In the genomic region with DNA sequence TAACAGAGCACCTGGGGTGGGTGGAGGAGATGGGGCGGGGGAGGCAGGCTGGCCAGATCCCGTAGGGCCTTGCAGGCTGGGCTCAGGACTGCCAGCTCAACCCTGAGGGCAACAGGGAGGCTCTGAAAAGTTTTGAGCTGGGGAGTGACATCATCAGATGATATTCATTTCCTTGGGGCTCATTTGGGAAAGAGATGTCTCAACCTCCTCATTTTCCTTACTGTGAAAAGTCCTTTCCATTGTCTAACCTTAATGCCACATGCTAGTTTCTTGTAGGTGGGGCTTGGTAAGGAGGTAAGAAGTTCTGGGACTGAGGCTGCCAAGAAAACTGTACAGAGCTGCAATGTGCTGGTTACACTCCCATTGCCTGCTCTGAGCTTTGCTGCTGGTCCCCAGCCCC, we compare ENCODE assay signal across 16 cellular contexts. TPM values are rescaled to one million over a fixed set of nuclear protein-coding genes. Genes with fewer than 3 reads are reported as not detected.
DNase-seq lines count a peak whose midpoint lies in the region; ATAC-seq, FAIRE-seq and TF ChIP-seq lines count a peak whose summit lies in the region.
"Had no signal": no experiment of that assay in that cellular context is flagged by ENCODE, and none has a peak within 500 bp of the region (broad histone marks: within the 10 kb centered on the region; RNA-seq: fewer than 3 reads in every experiment).

No MANE protein-coding gene starts in this region.

- peaks cover 19% of the 10 kb centered on the region for H3K27me3 Mint-ChIP-seq in astrocyte (ENCODE audit: low read depth, unreplicated experiment)
- peaks cover 38% of the 10 kb centered on the region for H3K27me3 Mint-ChIP-seq in activated naive CD4-positive, alpha-beta T cell treated with anti-CD3 and anti-CD28 coated beads, Interleukin-2, amount 10 ng/mL, durations not matched to agents 7 days and 5 days
- peaks cover 4% of the 10 kb centered on the region for H3K27me3 Mint-ChIP-seq in activated naive CD8-positive, alpha-beta T cell treated with anti-CD3 and anti-CD28 coated beads, Interleukin-2, amount 50 U/mL, for 24 hours

- FAIRE-seq in astrocyte (lab: Jason Lieb, UNC): no peak

- H3K9me3 ChIP-seq in astrocyte (ENCODE audit: insufficient read depth, low read depth, low read length): no peaks in the 10 kb centered on the region
- H3K9me3 ChIP-seq: heart right ventricle, ovary had no signal

- no peaks in the 10 kb centered on the region for H3K36me3 ChIP-seq in astrocyte (ENCODE audit: insufficient read depth, low read length)
- H3K36me3 ChIP-seq: heart right ventricle, ovary had no signal

- H3K27ac ChIP-seq in astrocyte (ENCODE audit: low read depth, low read length): no peak overlapping the region
- H3K27ac ChIP-seq: KMS-11, ovary had no signal

- DNase-seq in ELR (ENCODE audit: low read depth): peak; percentile 75
- no peak for DNase-seq in astrocyte (ENCODE audit: low read depth)
- peak; percentile 83 for DNase-seq in islet precursor cell
- DNase-seq in stromal cell of bone marrow (ENCODE audit: low read depth): peak; percentile 69
- DNase-seq in activated naive CD4-positive, alpha-beta T cell treated with anti-CD3 and anti-CD28 coated beads, Interleukin-2, amount 10 ng/mL, durations not matched to agents 7 days and 5 days: no peak
- DNase-seq in activated CD4-positive, alpha-beta T cell treated with anti-CD3 and anti-CD28 coated beads for 4 hours: no peak
- no peak for DNase-seq in COLO668 (lab: John Stamatoyannopoulos, UW; ENCODE audit: unreplicated experiment)
- DNase-seq in activated naive CD8-positive, alpha-beta T cell treated with anti-CD3 and anti-CD28 coated beads, Interleukin-2, amount 50 U/mL, for 24 hours: no peak
- DNase-seq: activated CD4-positive, CD25-positive, alpha-beta regulatory T cell; activated T-cell treated with anti-CD3 and anti-CD28 coated beads, Interleukin-2, amount 50 U/mL, for 1 hour; amniotic stem cell; heart right ventricle; left ventricle myocardium superior; ovary; stimulated activated CD8-positive, alpha-beta memory T cell treated with anti-CD3 and anti-CD28 coated beads, Interleukin-4, amount 100 ng/mL, for 48 hours had no signal

- H3K4me1 ChIP-seq in astrocyte (ENCODE audit: insufficient read depth, low read length): peaks cover 10% of the 10 kb centered on the region

- peaks cover 3% of the 10 kb centered on the region for H3K4me1 Mint-ChIP-seq in astrocyte (ENCODE audit: low read depth, unreplicated experiment)
- H3K4me1 Mint-ChIP-seq in activated naive CD4-positive, alpha-beta T cell treated with anti-CD3 and anti-CD28 coated beads, Interleukin-2, amount 10 ng/mL, durations not matched to agents 7 days and 5 days: peaks cover 25% of the 10 kb centered on the region
- peaks cover 6% of the 10 kb centered on the region for H3K4me1 Mint-ChIP-seq in activated naive CD8-positive, alpha-beta T cell treated with anti-CD3 and anti-CD28 coated beads, Interleukin-2, amount 50 U/mL, for 24 hours

- no peaks in the 10 kb centered on the region for H3K36me3 Mint-ChIP-seq in astrocyte (ENCODE audit: low read depth, unreplicated experiment)
- H3K36me3 Mint-ChIP-seq in activated naive CD4-positive, alpha-beta T cell treated with anti-CD3 and anti-CD28 coated beads, Interleukin-2, amount 10 ng/mL, durations not matched to agents 7 days and 5 days: peaks cover 7% of the 10 kb centered on the region
- no peaks in the 10 kb centered on the region for H3K36me3 Mint-ChIP-seq in activated naive CD8-positive, alpha-beta T cell treated with anti-CD3 and anti-CD28 coated beads, Interleukin-2, amount 50 U/mL, for 24 hours (ENCODE audit: low read depth)

- no peak for TF ChIP-seq CTCF in astrocyte (IDR thresholded peaks at IDR 0.05; ENCODE audit: insufficient read depth, low read depth, low read length)

- no peak overlapping the region for H3K4me3 ChIP-seq in astrocyte (ENCODE audit: insufficient read depth, low read depth, low read length)
- H3K4me3 ChIP-seq: heart right ventricle, ovary had no signal

- H3K4me3 Mint-ChIP-seq in astrocyte (ENCODE audit: unreplicated experiment): no peak overlapping the region
- no peak overlapping the region for H3K4me3 Mint-ChIP-seq in activated naive CD4-positive, alpha-beta T cell treated with anti-CD3 and anti-CD28 coated beads, Interleukin-2, amount 10 ng/mL, durations not matched to agents 7 days and 5 days
- no peak overlapping the region for H3K4me3 Mint-ChIP-seq in activated naive CD8-positive, alpha-beta T cell treated with anti-CD3 and anti-CD28 coated beads, Interleukin-2, amount 50 U/mL, for 24 hours

- no peak overlapping the region for H3K4me2 ChIP-seq in astrocyte (ENCODE audit: low read length)
- H3K4me2 ChIP-seq: KMS-11 had no signal

- CTCF ChIA-PET in activated naive CD4-positive, alpha-beta T cell treated with anti-CD3 and anti-CD28 coated beads, Interleukin-2, amount 10 ng/mL, durations not matched to agents 7 days and 5 days (lab: Charles Lee): interaction anchor here (0.7 to 1.6 kb wide), 4 partner anchors 10 to 35 kb away, joined by 3 to 5 read pairs (median 4); no protein-coding TSS in a partner anchor

- H3K27ac Mint-ChIP-seq in astrocyte (ENCODE audit: unreplicated experiment): peak overlapping the region; percentile 41
- H3K27ac Mint-ChIP-seq in activated naive CD4-positive, alpha-beta T cell treated with anti-CD3 and anti-CD28 coated beads, Interleukin-2, amount 10 ng/mL, durations not matched to agents 7 days and 5 days: no peak overlapping the region
- H3K27ac Mint-ChIP-seq in activated naive CD8-positive, alpha-beta T cell treated with anti-CD3 and anti-CD28 coated beads, Interleukin-2, amount 50 U/mL, for 24 hours: no peak overlapping the region

- H4K20me1 ChIP-seq in astrocyte (ENCODE audit: insufficient read depth, low read length): no peaks in the 10 kb centered on the region

- H2AFZ ChIP-seq in astrocyte (ENCODE audit: low read depth, low read length): no peak overlapping the region

- H3K27me3 ChIP-seq in astrocyte (ENCODE audit: insufficient read depth, low read length): no peaks in the 10 kb centered on the region
- H3K27me3 ChIP-seq: ovary had no signal

- ATAC-seq in activated naive CD8-positive, alpha-beta T cell treated with anti-CD3 and anti-CD28 coated beads, Interleukin-2, amount 50 U/mL, for 24 hours: no peak
- ATAC-seq: heart right ventricle, left ventricle myocardium superior had no signal

- H3K9ac ChIP-seq in astrocyte (ENCODE audit: low read length): no peak overlapping the region
- H3K9ac ChIP-seq: KMS-11 had no signal

- no peaks in the 10 kb centered on the region for H3K79me2 ChIP-seq in astrocyte (ENCODE audit: insufficient read depth, low read length)

- peaks cover 3% of the 10 kb centered on the region for H3K9me3 Mint-ChIP-seq in astrocyte (ENCODE audit: unreplicated experiment)
- H3K9me3 Mint-ChIP-seq in activated naive CD4-positive, alpha-beta T cell treated with anti-CD3 and anti-CD28 coated beads, Interleukin-2, amount 10 ng/mL, durations not matched to agents 7 days and 5 days: no peaks in the 10 kb centered on the region
- H3K9me3 Mint-ChIP-seq in activated naive CD8-positive, alpha-beta T cell treated with anti-CD3 and anti-CD28 coated beads, Interleukin-2, amount 50 U/mL, for 24 hours: no peaks in the 10 kb centered on the region

RNA-seq across cellular contexts. Expression of a gene that starts 3.7 kb away (rescaled TPM):
- total RNA-seq in astrocyte: not detected in 2 replicates
- total RNA-seq: left ventricle myocardium superior had no signal

RNA-seq across cellular contexts. Expression of a gene that starts 54.5 kb away (rescaled TPM):
- total RNA-seq in astrocyte: 134 and 142 TPM in 2 replicates

Comparison
In these comparisons a context has a peak if more than half of its experiments do, and no peak if none do; other contexts are left out.
1. DNase-seq: peak in ELR (single experiment), islet precursor cell (single experiment) and stromal cell of bone marrow (single experiment); none in astrocyte (single experiment), activated naive CD4-positive, alpha-beta T cell treated with anti-CD3 and anti-CD28 coated beads, Interleukin-2, amount 10 ng/mL, durations not matched to agents 7 days and 5 days (single experiment), activated CD4-positive, alpha-beta T cell treated with anti-CD3 and anti-CD28 coated beads for 4 hours (0 of 2), COLO668 (single experiment) and activated naive CD8-positive, alpha-beta T cell treated with anti-CD3 and anti-CD28 coated beads, Interleukin-2, amount 50 U/mL, for 24 hours (single experiment).